ENCODE assay signal across 19 cellular contexts in genomic region chr2:161676902-161677496, GRCh38. TPM values are rescaled to one million over a fixed set of nuclear protein-coding genes. Genes with fewer than 3 reads are reported as not detected.
"Had no signal": no experiment of that assay in that cellular context is flagged by ENCODE, and none has a peak within 500 bp of the region (broad histone marks: within the 10 kb centered on the region; RNA-seq: fewer than 3 reads in every experiment).

No MANE protein-coding gene starts in this region.

- H3K36me3 ChIP-seq: colonic mucosa, heart left ventricle, neutrophil, right atrium auricular region had no signal

- H3K9me3 ChIP-seq: colonic mucosa, heart left ventricle, neutrophil, right atrium auricular region had no signal

- H3K36me3 Mint-ChIP-seq: naive thymus-derived CD4-positive, alpha-beta T cell; type B pancreatic cell had no signal

- H3K4me1 Mint-ChIP-seq: naive thymus-derived CD4-positive, alpha-beta T cell; nephron progenitor cell had no signal

- H3K4me3 ChIP-seq: colonic mucosa, heart left ventricle, right atrium auricular region had no signal

- H3K9me3 Mint-ChIP-seq: naive thymus-derived CD4-positive, alpha-beta T cell; nephron progenitor cell; type B pancreatic cell had no signal

- H3K27ac Mint-ChIP-seq: naive thymus-derived CD4-positive, alpha-beta T cell; nephron progenitor cell; type B pancreatic cell had no signal

- H3K4me3 Mint-ChIP-seq: naive thymus-derived CD4-positive, alpha-beta T cell; nephron progenitor cell; type B pancreatic cell had no signal

- H3K4me1 ChIP-seq: colonic mucosa, heart left ventricle, right atrium auricular region had no signal

- H3K27me3 ChIP-seq: colonic mucosa, heart left ventricle, neutrophil, right atrium auricular region had no signal

- FAIRE-seq: islet of Langerhans, small intestine, urothelium cell line had no signal

- DNase-seq: colonic mucosa; dermis blood vessel endothelial cell; foreskin melanocyte; heart left ventricle; hippocampal formation; kidney glomerular epithelial cell; naive thymus-derived CD4-positive, alpha-beta T cell; nephron progenitor cell; small intestine; stimulated activated CD4-positive, alpha-beta T cell treated with anti-CD3 and anti-CD28 coated beads, Interleukin-12 subunit alpha, Interleukin-12 subunit beta, amount 100 ng/mL, for 4 hours; stimulated activated naive CD4-positive, alpha-beta T cell treated with Interleukin-2 at 50 U/mL for 16 hours had no signal

- H3K27ac ChIP-seq: colonic mucosa, heart left ventricle, neutrophil, right atrium auricular region had no signal

RNA-seq across cellular contexts. Expression of gene SLC4A10, which starts 52.8 kb away (rescaled TPM):
- total RNA-seq: dermis blood vessel endothelial cell, lung microvascular endothelial cell, mesenteric fat pad, osteocyte, right atrium auricular region had no signal
- polyA plus RNA-seq: heart left ventricle; naive thymus-derived CD4-positive, alpha-beta T cell had no signal
